ENCODE assay signal across 8 cellular contexts in genomic region chr4:75723802-75724065, GRCh38. TPM values are rescaled to one million over a fixed set of nuclear protein-coding genes. Genes with fewer than 3 reads are reported as not detected.
DNase-seq lines count a peak whose midpoint lies in the region; ATAC-seq and TF ChIP-seq lines count a peak whose summit lies in the region.

No MANE protein-coding gene starts in this region.

- H3K27ac Mint-ChIP-seq in brain, result peak overlapping the region; percentile 99 to 100 (median 100)

- H3K4me1 Mint-ChIP-seq in brain, result peaks cover 58% of the 10 kb centered on the region

- no peak overlapping the region for H3K18ac ChIP-seq in mesenchymal stem cell (ENCODE audit: low read depth in 1 of 2, low read length in 2 of 2)

- intact Hi-C loops in Right ventricle myocardium superior (cut with DNase I), result loop anchor here (2.0 kb wide), 1 partner anchor 51 kb away; the partner anchor contains the start of gene G3BP2

- H3K4me3 ChIP-seq in cardiac muscle cell (peak overlapping the region; percentile 95), mesenchymal stem cell (ENCODE audit: insufficient read depth in 1 of 2, low read depth in 1 of 2, low read length in 2 of 2) (peak overlapping the region in 1 of 2 experiments; percentile 91), upper lobe of left lung (peak overlapping the region; percentile 76 to 98 (median 86))

- peak overlapping the region; percentile 85 for H3K4me2 ChIP-seq in mesenchymal stem cell (ENCODE audit: low read length, poor library complexity, severe bottlenecking)

- 0% methylated on average over 1 of the region's 3 CpGs for WGBS in mesenchymal stem cell
- WGBS in upper lobe of left lung, 2 donors, result 0 to 3% methylated on average over 3 of the region's 3 CpGs

- peaks cover 25% of the 10 kb centered on the region for H3K36me3 Mint-ChIP-seq in brain

- peak overlapping the region; percentile 98 to 100 (median 99) for H3K4me3 Mint-ChIP-seq in brain

- no peak overlapping the region for H2BK15ac ChIP-seq in mesenchymal stem cell (ENCODE audit: low read depth, poor library complexity, severe bottlenecking)

- H3K4me1 ChIP-seq in cardiac muscle cell (ENCODE audit: low read depth) (peaks cover 27% of the 10 kb centered on the region), mesenchymal stem cell (ENCODE audit: control insufficient read depth, insufficient read depth, low read depth, low read length) (peaks cover 1% of the 10 kb centered on the region), upper lobe of left lung (peaks cover 16 to 41% (median 26%) of the 10 kb centered on the region in 4 donors)

- TF ChIP-seq POLR2A in upper lobe of left lung (IDR thresholded peaks at IDR 0.05), result no peak

- ATAC-seq in Right ventricle myocardium superior (ENCODE audit: poor library complexity), result no peak
- no peak for ATAC-seq in upper lobe of left lung (ENCODE audit: low FRiP score in 2 of 2)
- no peak for ATAC-seq in GM18517 (IDR thresholded peaks at IDR 0.05; ENCODE audit: unreplicated experiment)

- H2AFZ ChIP-seq in mesenchymal stem cell (ENCODE audit: low read depth, low read length), result no peak overlapping the region

- DNase-seq in cardiac muscle cell (ENCODE audit: low read depth in 1 of 2, low spot score in 1 of 2), result no peak
- no peak for DNase-seq in Right ventricle myocardium superior
- DNase-seq in mesenchymal stem cell, result no peak
- DNase-seq in upper lobe of left lung, result no peak
- no peak for DNase-seq in AML-193 (lab: John Stamatoyannopoulos, UW)
- no peak for DNase-seq in activated CD4-positive, CD25-positive, alpha-beta regulatory T cell (lab: John Stamatoyannopoulos, UW)

- no peak overlapping the region for H2BK120ac ChIP-seq in mesenchymal stem cell (ENCODE audit: low read depth, low read length)

- H3K9me3 Mint-ChIP-seq in brain, result peaks cover 0 to 4% (median 0%) of the 10 kb centered on the region in 5 experiments

- H3K27ac ChIP-seq in cardiac muscle cell (peak overlapping the region; percentile 98), mesenchymal stem cell (ENCODE audit: low read length, poor library complexity, severe bottlenecking) (peak overlapping the region; percentile 96), upper lobe of left lung (peak overlapping the region; percentile 97 to 100 (median 98))

- TF ChIP-seq CTCF in cardiac muscle cell (IDR thresholded peaks at IDR 0.05; ENCODE audit: low read depth, low read length) (no peak), brain (conservative IDR thresholded peaks at IDR 0.05) (no peak), upper lobe of left lung (IDR thresholded peaks at IDR 0.05) (no peak)

- peaks cover 17% of the 10 kb centered on the region for H3K27me3 Mint-ChIP-seq in brain

- no peak overlapping the region for H4K91ac ChIP-seq in mesenchymal stem cell (ENCODE audit: low read length)

- TF ChIP-seq EP300 in upper lobe of left lung (IDR thresholded peaks at IDR 0.05), result no peak

- no peak overlapping the region for H3K14ac ChIP-seq in mesenchymal stem cell (ENCODE audit: low read length in 2 of 2)

- H3K4ac ChIP-seq in mesenchymal stem cell (ENCODE audit: low read depth in 1 of 2, low read length in 2 of 2), result no peak overlapping the region

- H3K23ac ChIP-seq in mesenchymal stem cell (ENCODE audit: low read length in 2 of 2), result no peak overlapping the region

- no peak overlapping the region for H2AK5ac ChIP-seq in mesenchymal stem cell (ENCODE audit: low read length, severe bottlenecking)

- H3K9me3 ChIP-seq in cardiac muscle cell (ENCODE audit: low read depth), result no peaks in the 10 kb centered on the region
- H3K9me3 ChIP-seq in mesenchymal stem cell (ENCODE audit: control insufficient read depth, low read length), result no peaks in the 10 kb centered on the region
- no peaks in the 10 kb centered on the region for H3K9me3 ChIP-seq in upper lobe of left lung

- H3K36me3 ChIP-seq in cardiac muscle cell, result peaks cover under 1% of the 10 kb centered on the region
- H3K36me3 ChIP-seq in mesenchymal stem cell (ENCODE audit: control insufficient read depth in 1 of 2, insufficient read depth in 2 of 2, low read depth in 1 of 2, low read length in 2 of 2), result peaks cover 0 to under 1% of the 10 kb centered on the region in 2 experiments
- peaks cover 0 to under 1% (median 0%) of the 10 kb centered on the region in 4 donors for H3K36me3 ChIP-seq in upper lobe of left lung

- peak overlapping the region; percentile 99 for H3K9ac ChIP-seq in mesenchymal stem cell (ENCODE audit: low read length)

- peaks cover 14% of the 10 kb centered on the region for H3K79me1 ChIP-seq in mesenchymal stem cell (replicated peaks; ENCODE audit: low read length, poor library complexity, severe bottlenecking)

- no peak overlapping the region for H4K8ac ChIP-seq in mesenchymal stem cell (ENCODE audit: low read length)

- H3K27me3 ChIP-seq in cardiac muscle cell (no peaks in the 10 kb centered on the region), mesenchymal stem cell (ENCODE audit: control insufficient read depth in 1 of 2, insufficient read depth in 1 of 2, low read length in 2 of 2) (no peaks in the 10 kb centered on the region), upper lobe of left lung (no peaks in the 10 kb centered on the region)

- H2BK5ac ChIP-seq in mesenchymal stem cell (ENCODE audit: low read depth, low read length, poor library complexity, severe bottlenecking), result no peak overlapping the region

- H2BK12ac ChIP-seq in mesenchymal stem cell (ENCODE audit: low read length in 2 of 2), result no peak overlapping the region

RNA-seq across cellular contexts. Expression of gene USO1, which starts 0.6 kb away (rescaled TPM):
- total RNA-seq in cardiac muscle cell (45.1 and 47.9 TPM in 2 replicates), Right ventricle myocardium superior (87.7 TPM), upper lobe of left lung (100 to 1,000 TPM in 1 of 6 donors, 10 to 100 TPM in 5; 23.7 to 111 (median 54.3) TPM)
- polyA plus RNA-seq in cardiac muscle cell (46.6 and 50.5 TPM in 2 replicates), brain (ENCODE audit: insufficient read depth, low read depth, low replicate concordance) (14.5 TPM)
- 68.2 TPM for polyA plus RNA-seq in mesenchymal stem cell (2013, experiment 1 of 2)
- 72.2 TPM for polyA plus RNA-seq in mesenchymal stem cell (2013, experiment 2 of 2)

RNA-seq across cellular contexts. Expression of gene G3BP2, which starts 50.5 kb away (rescaled TPM):
- total RNA-seq in cardiac muscle cell (203 and 210 TPM in 2 replicates), Right ventricle myocardium superior (69.2 TPM), upper lobe of left lung (100 to 1,000 TPM in 3 of 6 donors, 10 to 100 TPM in 3; 42.8 to 121 (median 97.1) TPM)
- polyA plus RNA-seq in cardiac muscle cell (181 and 194 TPM in 2 replicates), brain (ENCODE audit: insufficient read depth, low read depth, low replicate concordance) (54.2 TPM)
- 99.9 TPM for polyA plus RNA-seq in mesenchymal stem cell (2013, experiment 1 of 2)
- polyA plus RNA-seq in mesenchymal stem cell (2013, experiment 2 of 2), result 101 TPM
